25 cellular contexts compared by ENCODE assay signal in genomic region chr2:85761-86160, GRCh38. TPM values are rescaled to one million over a fixed set of nuclear protein-coding genes. Genes with fewer than 3 reads are reported as not detected.
"Had no signal": no experiment of that assay in that cellular context is flagged by ENCODE, and none has a peak within 500 bp of the region (broad histone marks: within the 10 kb centered on the region; RNA-seq: fewer than 3 reads in every experiment).

No MANE protein-coding gene starts in this region.

- ATAC-seq: activated CD8-positive, alpha-beta memory T cell treated with anti-CD3 and anti-CD28 coated beads, Interleukin-2, amount 10 ng/mL, durations not matched to agents 7 days and 5 days; activated naive CD4-positive, alpha-beta T cell treated with anti-CD3 and anti-CD28 coated beads, Interleukin-2, amount 50 U/mL, for 72 hours; activated naive CD8-positive, alpha-beta T cell treated with anti-CD3 and anti-CD28 coated beads, Interleukin-2, amount 50 U/mL, for 24 hours; WTC11 had no signal

- H3K27ac ChIP-seq: cardiac muscle cell had no signal

- H3K4me3 Mint-ChIP-seq: activated CD4-positive, alpha-beta T cell treated with anti-CD3 and anti-CD28 coated beads, Interleukin-2, amount 10 ng/mL, durations not matched to agents 24 days and 14 days; activated CD8-positive, alpha-beta memory T cell treated with anti-CD3 and anti-CD28 coated beads, Interleukin-2, amount 10 ng/mL, durations not matched to agents 7 days and 5 days; activated naive CD8-positive, alpha-beta T cell treated with anti-CD3 and anti-CD28 coated beads, Interleukin-2, amount 50 U/mL, for 24 hours; activated T-cell treated with anti-CD3 and anti-CD28 coated beads, Interleukin-2, amount 50 U/mL, for 24 hours; brain; T-helper 1 cell treated with Interleukin-12 subunit alpha and Interleukin-12 subunit beta and Interleukin-4 antibody, amounts not matched to agents 30 μg/mL and 1 μg/mL, for 36 hours; WTC11 had no signal

- DNase-seq: activated CD4-positive, alpha-beta T cell treated with anti-CD3 and anti-CD28 coated beads for 1 hour; activated CD4-positive, alpha-beta T cell treated with anti-CD3 and anti-CD28 coated beads, Interleukin-2, amount 10 ng/mL, durations not matched to agents 24 days and 14 days; activated CD4-positive, alpha-beta T cell treated with anti-CD3 and anti-CD28 coated beads, Interleukin-2, amount 50 U/mL, for 48 hours; activated CD8-positive, alpha-beta memory T cell treated with anti-CD3 and anti-CD28 coated beads, Interleukin-2, amount 10 ng/mL, durations not matched to agents 7 days and 5 days; activated effector memory CD4-positive, alpha-beta T cell treated with anti-CD3 and anti-CD28 coated beads, Interleukin-2, amount 50 U/mL, for 16 hours; activated naive CD4-positive, alpha-beta T cell treated with Interleukin-2 at 50 U/mL for 16 hours; activated naive CD8-positive, alpha-beta T cell treated with anti-CD3 and anti-CD28 coated beads, Interleukin-2, amount 50 U/mL, for 24 hours; activated T-cell treated with anti-CD3 and anti-CD28 coated beads, Interleukin-2, amount 50 U/mL, for 24 hours; amniotic stem cell; KBM-7; NCI-H1048; NCI-H146; NCI-H187 treated with DMSO at 0.1 percent for 48 hours; NCI-H2081 treated with DMSO at 0.1 percent for 48 hours; NCI-H446; NCI-H524; SHP77 treated with DMSO at 0.1 percent for 48 hours had no signal

- FAIRE-seq: astrocyte, RCC 7860 had no signal

- H3K36me3 ChIP-seq: cardiac muscle cell had no signal

- H3K36me3 Mint-ChIP-seq: activated CD8-positive, alpha-beta memory T cell treated with anti-CD3 and anti-CD28 coated beads, Interleukin-2, amount 10 ng/mL, durations not matched to agents 7 days and 5 days; activated naive CD4-positive, alpha-beta T cell treated with anti-CD3 and anti-CD28 coated beads, Interleukin-2, amount 50 U/mL, for 72 hours; brain; WTC11 had no signal

- H3K27ac Mint-ChIP-seq: activated CD4-positive, alpha-beta T cell treated with anti-CD3 and anti-CD28 coated beads, Interleukin-2, amount 10 ng/mL, durations not matched to agents 24 days and 14 days; activated CD8-positive, alpha-beta memory T cell treated with anti-CD3 and anti-CD28 coated beads, Interleukin-2, amount 10 ng/mL, durations not matched to agents 7 days and 5 days; activated naive CD4-positive, alpha-beta T cell treated with anti-CD3 and anti-CD28 coated beads, Interleukin-2, amount 50 U/mL, for 72 hours; activated naive CD8-positive, alpha-beta T cell treated with anti-CD3 and anti-CD28 coated beads, Interleukin-2, amount 50 U/mL, for 24 hours; activated T-cell treated with anti-CD3 and anti-CD28 coated beads, Interleukin-2, amount 50 U/mL, for 24 hours; T-helper 1 cell treated with Interleukin-12 subunit alpha and Interleukin-12 subunit beta and Interleukin-4 antibody, amounts not matched to agents 30 μg/mL and 1 μg/mL, for 36 hours; WTC11 had no signal

- H3K4me1 Mint-ChIP-seq: activated CD4-positive, alpha-beta T cell treated with anti-CD3 and anti-CD28 coated beads, Interleukin-2, amount 10 ng/mL, durations not matched to agents 24 days and 14 days; activated CD8-positive, alpha-beta memory T cell treated with anti-CD3 and anti-CD28 coated beads, Interleukin-2, amount 10 ng/mL, durations not matched to agents 7 days and 5 days; activated naive CD8-positive, alpha-beta T cell treated with anti-CD3 and anti-CD28 coated beads, Interleukin-2, amount 50 U/mL, for 24 hours had no signal

- H3K4me3 ChIP-seq: cardiac muscle cell had no signal

- H3K9me3 Mint-ChIP-seq: activated CD4-positive, alpha-beta T cell treated with anti-CD3 and anti-CD28 coated beads, Interleukin-2, amount 10 ng/mL, durations not matched to agents 24 days and 14 days; activated naive CD4-positive, alpha-beta T cell treated with anti-CD3 and anti-CD28 coated beads, Interleukin-2, amount 50 U/mL, for 72 hours; activated naive CD8-positive, alpha-beta T cell treated with anti-CD3 and anti-CD28 coated beads, Interleukin-2, amount 50 U/mL, for 24 hours; activated T-cell treated with anti-CD3 and anti-CD28 coated beads, Interleukin-2, amount 50 U/mL, for 24 hours; brain; T-helper 1 cell treated with Interleukin-12 subunit alpha and Interleukin-12 subunit beta and Interleukin-4 antibody, amounts not matched to agents 30 μg/mL and 1 μg/mL, for 36 hours; WTC11 had no signal

RNA-seq across cellular contexts. Expression of gene FAM110C, which starts 39.5 kb away (rescaled TPM):
- total RNA-seq: LHCN-M2 had no signal
